In genomic region chr14:88616697-88617096, GRCh38 we compare ENCODE assay signal across 21 cellular contexts. TPM values are rescaled to one million over a fixed set of nuclear protein-coding genes. Genes with fewer than 3 reads are reported as not detected.
DNase-seq lines count a peak whose midpoint lies in the region; ATAC-seq and TF ChIP-seq lines count a peak whose summit lies in the region.
"Had no signal": no experiment of that assay in that cellular context is flagged by ENCODE, and none has a peak within 500 bp of the region (broad histone marks: within the 10 kb centered on the region; RNA-seq: fewer than 3 reads in every experiment).

No MANE protein-coding gene starts in this region.

- no peaks in the 10 kb centered on the region for H3K9me3 Mint-ChIP-seq in WTC11
- H3K9me3 Mint-ChIP-seq: IgD-negative memory B cell had no signal

- H3K4me1 ChIP-seq in foreskin keratinocyte, result peaks cover 25% of the 10 kb centered on the region

- H3K36me3 Mint-ChIP-seq in WTC11, result peaks cover 11% of the 10 kb centered on the region

- DNase-seq in DMS79 treated with DMSO at 0.1 percent for 48 hours (lab: John Stamatoyannopoulos, UW), result peak; percentile 18
- no peak for DNase-seq in DMS79 (lab: John Stamatoyannopoulos, UW)
- DNase-seq in NCI-H1105 treated with DMSO at 0.1 percent for 48 hours (lab: John Stamatoyannopoulos, UW), result peak; percentile 90
- DNase-seq in WTC11 (ENCODE audit: low spot score), result no peak
- DNase-seq in foreskin keratinocyte, result peak; percentile 91 to 95
- no peak for DNase-seq in occipital lobe (lab: John Stamatoyannopoulos, UW)
- no peak for DNase-seq in DMS 273 treated with DMSO at 0.1 percent for 48 hours (lab: John Stamatoyannopoulos, UW)
- DNase-seq: AML-193, HCEC 1CT, Karpas-422, MG63, NCI-H1048, NCI-H2081, NCI-H526 treated with DMSO at 0.1 percent for 48 hours, SHP77 had no signal

- TF ChIP-seq CTCF in WTC11 (IDR thresholded peaks at IDR 0.05), result no peak
- TF ChIP-seq CTCF in foreskin keratinocyte (conservative IDR thresholded peaks at IDR 0.05), result no peak

- no peaks in the 10 kb centered on the region for H3K27me3 Mint-ChIP-seq in WTC11 (ENCODE audit: low read depth)
- H3K27me3 Mint-ChIP-seq: IgD-negative memory B cell had no signal

- peak overlapping the region; percentile 50; the same call in 1 of the 2 replicates for H3K27ac Mint-ChIP-seq in WTC11

- H3K27me3 ChIP-seq in foreskin keratinocyte, result no peaks in the 10 kb centered on the region
- H3K27me3 ChIP-seq: MG63 had no signal

- CTCF ChIA-PET in WTC11 (lab: Charles Lee), result no interaction called here

- no peak overlapping the region for H3K4me3 Mint-ChIP-seq in WTC11
- H3K4me3 Mint-ChIP-seq: IgD-negative memory B cell had no signal

- H3K27ac ChIP-seq in foreskin keratinocyte, result no peak overlapping the region
- H3K27ac ChIP-seq: 22Rv1, C4-2B, HL-60, SK-N-MC had no signal

- H3K4me1 Mint-ChIP-seq in WTC11, result peaks cover 23% of the 10 kb centered on the region

- ATAC-seq in WTC11, result no peak
- ATAC-seq in foreskin keratinocyte, result peak; percentile 90
- no peak for ATAC-seq in GM19463 (IDR thresholded peaks at IDR 0.05; ENCODE audit: unreplicated experiment)

- POLR2A ChIA-PET in WTC11 (lab: Charles Lee), result no interaction called here

TF ChIP-seq in WTC11, 78 proteins besides CTCF, POLR2A, EP300 and RAD21:
- TF ChIP-seq KAT7 (CRISPR knock-in tag; IDR thresholded peaks at IDR 0.05; ENCODE audit: borderline replicate concordance), result no peak
TF ChIP-seq in WTC11: peak in this region for 0.

RNA-seq across cellular contexts. Expression of gene ZC3H14, which starts 53.9 kb away (rescaled TPM):
- total RNA-seq in WTC11 (2021) (63.2 to 69.9 TPM (median 64.9 TPM) in 3 replicates), foreskin keratinocyte (69.2 and 70.2 TPM in 2 replicates), occipital lobe (80.6 TPM)
- 28.2 and 33.7 TPM in 2 replicates for polyA plus RNA-seq in foreskin keratinocyte

Comparison
In these comparisons a context has a peak if more than half of its experiments do, and no peak if none do; other contexts are left out.
1. DNase-seq: peak in DMS79 treated with DMSO at 0.1 percent for 48 hours (single experiment), NCI-H1105 treated with DMSO at 0.1 percent for 48 hours (single experiment) and foreskin keratinocyte (2 of 2); none in DMS79 (single experiment), WTC11 (single experiment), occipital lobe (single experiment) and DMS 273 treated with DMSO at 0.1 percent for 48 hours (single experiment).